9 cellular contexts compared by ENCODE assay signal in the genomic region with DNA sequence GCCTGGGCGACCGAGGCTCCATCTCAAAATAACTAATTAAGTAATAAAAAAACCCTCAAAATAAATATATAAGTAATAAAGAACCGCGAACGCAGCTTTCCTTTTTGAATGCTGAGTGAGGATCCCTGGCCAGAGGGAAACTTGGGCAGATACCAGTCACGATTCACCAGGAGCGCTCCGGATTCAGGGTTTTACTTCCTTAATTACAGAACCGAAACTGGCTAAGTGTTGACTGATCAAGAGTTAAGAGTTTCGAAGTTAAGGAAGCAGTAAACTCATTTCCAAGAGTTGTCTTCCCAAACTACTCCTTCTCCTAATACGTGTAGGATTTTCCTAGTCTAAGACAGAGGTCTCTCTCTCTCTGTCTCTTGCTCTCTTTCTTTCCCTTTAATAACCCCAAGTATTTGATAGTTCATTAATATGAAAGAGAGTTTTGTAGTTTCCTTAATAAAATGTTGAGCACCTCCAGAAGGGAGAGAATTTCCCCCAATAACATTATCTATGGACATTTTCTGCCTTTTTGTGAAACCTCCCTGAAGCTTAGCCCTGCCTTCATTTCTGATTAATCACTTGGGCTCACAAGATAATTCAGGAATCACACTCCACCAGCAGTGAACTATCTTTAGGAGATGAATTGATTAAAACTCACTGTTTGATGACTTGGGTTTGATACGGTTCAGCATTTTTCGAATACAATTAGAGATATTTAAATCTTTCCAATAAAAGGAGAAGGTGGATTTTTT.
A peak's percentile ranks its signal among the peaks of the same experiment; 100 is the strongest.
DNase-seq lines count a peak whose midpoint lies in the region; ATAC-seq and TF ChIP-seq lines count a peak whose summit lies in the region.
"Had no signal": no experiment of that assay in that cellular context is flagged by ENCODE, and none has a peak within 500 bp of the region (broad histone marks: within the 10 kb centered on the region; RNA-seq: fewer than 3 reads in every experiment).

No MANE protein-coding gene starts in this region.

- H3K27me3 ChIP-seq in HCT116 (ENCODE audit: insufficient read depth, low read length): no peaks in the 10 kb centered on the region
- no peaks in the 10 kb centered on the region for H3K27me3 ChIP-seq in left ventricle myocardium inferior (ENCODE audit: low read depth)
- H3K27me3 ChIP-seq in skeletal muscle tissue (ENCODE audit: control insufficient read depth in 3 of 3, insufficient read depth in 3 of 3, low read length in 3 of 3): no peaks in the 10 kb centered on the region

- TF ChIP-seq CTCF in HCT116 (IDR thresholded peaks at IDR 0.05 in 2 of 3, conservative IDR thresholded peaks at IDR 0.05 in 1 of 3; ENCODE audit: borderline replicate concordance in 1 of 3, insufficient read depth in 1 of 3, low read depth in 2 of 3, low read length in 2 of 3): no peak
- no peak for TF ChIP-seq CTCF in left ventricle myocardium inferior (IDR thresholded peaks at IDR 0.05; ENCODE audit: borderline replicate concordance)
- no peak for TF ChIP-seq CTCF in GM13977 (IDR thresholded peaks at IDR 0.05; ENCODE audit: extremely low read depth, insufficient read depth, missing control alignments)

- H3K79me2 ChIP-seq in HCT116 (ENCODE audit: insufficient read depth, low read length): no peaks in the 10 kb centered on the region

- H3K4me3 ChIP-seq in HCT116 (replicated peaks in 1 of 2; ENCODE audit: low read depth in 1 of 2, low read length in 2 of 2): no peak overlapping the region
- H3K4me3 ChIP-seq in left ventricle myocardium inferior: peak overlapping the region; percentile 12
- H3K4me3 ChIP-seq in skeletal muscle tissue (ENCODE audit: low read length in 3 of 3): no peak overlapping the region

- H3K4me2 ChIP-seq in HCT116 (ENCODE audit: low read length): no peak overlapping the region

- no TSS peak for BruUV-seq in HCT116 (replicated peaks; lab: Mats Ljungman, UMichigan)

- H3K36me3 ChIP-seq in HCT116 (ENCODE audit: control insufficient read depth in 1 of 2, insufficient read depth in 2 of 2, low read length in 2 of 2) (no peaks in the 10 kb centered on the region), left ventricle myocardium inferior (no peaks in the 10 kb centered on the region), skeletal muscle tissue (ENCODE audit: control insufficient read depth in 3 of 3, insufficient read depth in 3 of 3, low read length in 3 of 3) (no peaks in the 10 kb centered on the region)

- intact Hi-C loops in HCT116 (cut with micrococcal nuclease): no loop called here
- intact Hi-C loops in left ventricle myocardium inferior (cut with micrococcal nuclease): no loop called here

- no peak overlapping the region for H3K27ac ChIP-seq in HCT116 (ENCODE audit: low read depth, low read length)
- peak overlapping the region; percentile 64 for H3K27ac ChIP-seq in left ventricle myocardium inferior (replicated peaks)
- peak overlapping the region; percentile 28 for H3K27ac ChIP-seq in skeletal muscle tissue (ENCODE audit: low read depth, low read length)

- DNase-seq in HCT116 (ENCODE audit: low read depth, low spot score) (no peak), SIG-M5 treated with dmso at 0.1 percent for 504 hours (lab: John Stamatoyannopoulos, UW; ENCODE audit: unreplicated experiment) (peak; percentile 100), left ventricle myocardium inferior (no peak), GM13977 (ENCODE audit: low spot score) (no peak), DMS 273 treated with DMSO at 0.1 percent for 48 hours (lab: John Stamatoyannopoulos, UW) (no peak)
- DNase-seq: activated CD4-positive, alpha-beta T cell treated with anti-CD3 and anti-CD28 coated beads for 4 hours had no signal

- in situ Hi-C loops in GM13977 (cut with MboI; ENCODE audit: low pct_unique_long_range_greater_than_20kb, low sequenced_read_pairs, unreplicated experiment): loop anchor here (10.0 kb wide), 1 partner anchor 80 kb away; no protein-coding TSS in a partner anchor

- no peaks in the 10 kb centered on the region for H3K9me2 ChIP-seq in HCT116 (ENCODE audit: insufficient read depth)

- peaks cover 13 to 26% of the 10 kb centered on the region in 2 experiments for H3K4me1 ChIP-seq in HCT116 (ENCODE audit: control insufficient read depth in 1 of 2, insufficient read depth in 2 of 2, low read length in 2 of 2)
- peaks cover 40% of the 10 kb centered on the region for H3K4me1 ChIP-seq in left ventricle myocardium inferior
- H3K4me1 ChIP-seq in skeletal muscle tissue (ENCODE audit: control insufficient read depth in 3 of 3, insufficient read depth in 3 of 3, low read length in 3 of 3): peaks cover 4 to 12% (median 11%) of the 10 kb centered on the region in 3 donors

- CTCF ChIA-PET in HCT116 (lab: Charles Lee): no interaction called here

- RAD21 ChIA-PET in HCT116 (lab: Charles Lee; ENCODE audit: low non-redundant PET in 1 of 2, low total read pairs in 2 of 2, uncharacterized antibody in 2 of 2, unreplicated experiment in 2 of 2): no interaction called here

- H3K9me3 ChIP-seq in HCT116 (ENCODE audit: control insufficient read depth in 1 of 2, insufficient read depth in 1 of 2, low read depth in 1 of 2, low read length in 2 of 2): no peaks in the 10 kb centered on the region
- no peaks in the 10 kb centered on the region for H3K9me3 ChIP-seq in left ventricle myocardium inferior (replicated peaks)
- H3K9me3 ChIP-seq in skeletal muscle tissue (ENCODE audit: control insufficient read depth in 3 of 3, low read length in 3 of 3): no peaks in the 10 kb centered on the region

- no peak for TF ChIP-seq RAD21 in HCT116 (IDR thresholded peaks at IDR 0.05; ENCODE audit: low read depth)

- ATAC-seq in HCT116: no peak
- no peak for ATAC-seq in HG03135 (IDR thresholded peaks at IDR 0.05; ENCODE audit: unreplicated experiment)
- ATAC-seq in HG03196 (IDR thresholded peaks at IDR 0.05; ENCODE audit: unreplicated experiment): no peak

- peak overlapping the region; percentile 96 for H2AFZ ChIP-seq in HCT116 (ENCODE audit: low read depth, low read length, poor library complexity, severe bottlenecking)

- no peak overlapping the region for H3K9ac ChIP-seq in HCT116 (ENCODE audit: low read length)
- H3K9ac ChIP-seq in skeletal muscle tissue (ENCODE audit: low read depth in 1 of 3, low read length in 3 of 3): peak overlapping the region in 1 of 3 donors; percentile 14

- POLR2A ChIA-PET in HCT116 (lab: Charles Lee): no interaction called here

- no peak for TF ChIP-seq POLR2A in HCT116 (IDR thresholded peaks at IDR 0.05; ENCODE audit: borderline replicate concordance, extremely low read depth, insufficient read depth, insufficient read length)

- H4K20me1 ChIP-seq in HCT116 (ENCODE audit: insufficient read depth): no peaks in the 10 kb centered on the region

TF ChIP-seq in HCT116, 20 proteins besides CTCF, POLR2A, EP300 and RAD21 (continues in another document):
- TF ChIP-seq REST (IDR thresholded peaks at IDR 0.05; ENCODE audit: low read depth): no peak
- TF ChIP-seq ATF3 (IDR thresholded peaks at IDR 0.05): no peak
- TF ChIP-seq TCF7L2 (IDR thresholded peaks at IDR 0.05; ENCODE audit: borderline replicate concordance, extremely low read depth, insufficient read depth, insufficient read length): no peak
- no peak for TF ChIP-seq SP1 (IDR thresholded peaks at IDR 0.05; ENCODE audit: low read depth)
- no peak for TF ChIP-seq SIN3A (IDR thresholded peaks at IDR 0.05; ENCODE audit: low read depth)
- no peak for TF ChIP-seq JUND (IDR thresholded peaks at IDR 0.05)
- no peak for TF ChIP-seq MAX (IDR thresholded peaks at IDR 0.05)
